In genomic region chr12:14952295-14952995, GRCh38 we compare ENCODE assay signal across 8 cellular contexts. TPM values are rescaled to one million over a fixed set of nuclear protein-coding genes. Genes with fewer than 3 reads are reported as not detected.
DNase-seq lines count a peak whose midpoint lies in the region; ATAC-seq and TF ChIP-seq lines count a peak whose summit lies in the region.

No MANE protein-coding gene starts in this region.

- BruUV-seq in A673 (replicated peaks; lab: Mats Ljungman, UMichigan) = no TSS peak

- H3K9me3 ChIP-seq in A673 (ENCODE audit: low read depth, low read length, poor library complexity, severe bottlenecking) (no peaks in the 10 kb centered on the region), liver (ENCODE audit: control insufficient read depth in 4 of 4, low read length in 3 of 4) (no peaks in the 10 kb centered on the region), upper lobe of right lung (no peaks in the 10 kb centered on the region)

- no peak overlapping the region for H3K27ac ChIP-seq in A673 (ENCODE audit: low read depth, low read length, poor library complexity, severe bottlenecking)
- H3K27ac ChIP-seq in liver (ENCODE audit: low read depth in 1 of 2, low read length in 2 of 2) = peak overlapping the region; percentile 71 to 78
- H3K27ac ChIP-seq in upper lobe of right lung = peak overlapping the region; percentile 56

- DNase-seq in A673 (ENCODE audit: low spot score) (peak; percentile 38), GM13976 (ENCODE audit: low spot score) (peak; percentile 21), NCI-H748 (lab: John Stamatoyannopoulos, UW; ENCODE audit: unreplicated experiment) (peak; percentile 62), brain pericyte (ENCODE audit: low read depth, low spot score) (peak; percentile 73), upper lobe of right lung (no peak), NCI-H2171 treated with DMSO at 0.1 percent for 48 hours (lab: John Stamatoyannopoulos, UW) (no peak)

- H3K27me3 ChIP-seq in A673 (replicated peaks; ENCODE audit: insufficient read depth, low read depth, low read length, poor library complexity) (no peaks in the 10 kb centered on the region), liver (ENCODE audit: control insufficient read depth in 4 of 4, insufficient read depth in 4 of 4, low read length in 3 of 4) (no peaks in the 10 kb centered on the region), upper lobe of right lung (no peaks in the 10 kb centered on the region)

- H3K4me1 ChIP-seq in A673 (ENCODE audit: insufficient read depth, low read length, poor library complexity, severe bottlenecking) = peaks cover 41% of the 10 kb centered on the region
- H3K4me1 ChIP-seq in liver (ENCODE audit: control insufficient read depth in 4 of 4, insufficient read depth in 4 of 4, low read length in 3 of 4) = peaks cover 0 to 8% (median 3%) of the 10 kb centered on the region in 4 donors
- H3K4me1 ChIP-seq in upper lobe of right lung = peaks cover 83% of the 10 kb centered on the region

- peaks cover 7% of the 10 kb centered on the region for H3K36me3 ChIP-seq in A673 (ENCODE audit: insufficient read depth, low read length, poor library complexity, severe bottlenecking)
- H3K36me3 ChIP-seq in liver (ENCODE audit: control insufficient read depth in 4 of 4, insufficient read depth in 3 of 4, low read depth in 1 of 4, low read length in 3 of 4) = peaks cover 0 to 3% (median 1%) of the 10 kb centered on the region in 4 donors
- peaks cover 25% of the 10 kb centered on the region for H3K36me3 ChIP-seq in upper lobe of right lung

- 66% methylated on average over 8 of the region's 8 CpGs for WGBS in liver

- TF ChIP-seq RAD21 in liver (IDR thresholded peaks at IDR 0.05) = no peak

- TF ChIP-seq CTCF in A673 (conservative IDR thresholded peaks at IDR 0.05; ENCODE audit: low read depth, low read length) = no peak
- TF ChIP-seq CTCF in GM13976 (IDR thresholded peaks at IDR 0.05; ENCODE audit: borderline replicate concordance, control extremely low read depth, extremely low read depth, insufficient read depth, missing control alignments) = no peak
- TF ChIP-seq CTCF in liver (IDR thresholded peaks at IDR 0.05; ENCODE audit: low read depth, low read length, missing input control) = no peak
- no peak for TF ChIP-seq CTCF in upper lobe of right lung (IDR thresholded peaks at IDR 0.05)

- POLR2A ChIA-PET in A673 (lab: Charles Lee; ENCODE audit: low non-redundant PET) = no interaction called here

- H3K9ac ChIP-seq in liver (ENCODE audit: low read depth in 1 of 2, low read length in 2 of 2) = no peak overlapping the region

- peak; percentile 46 for ATAC-seq in HG02852 (IDR thresholded peaks at IDR 0.05; ENCODE audit: unreplicated experiment)
- ATAC-seq in upper lobe of right lung = peak; percentile 90

- no peak overlapping the region for H3K4me3 ChIP-seq in A673 (ENCODE audit: low read depth, low read length, poor library complexity, severe bottlenecking)
- H3K4me3 ChIP-seq in liver (ENCODE audit: low read depth in 1 of 3, low read length in 3 of 3) = no peak overlapping the region
- no peak overlapping the region for H3K4me3 ChIP-seq in upper lobe of right lung

- intact Hi-C loops in A673 (cut with micrococcal nuclease; ENCODE audit: unreplicated experiment) (no loop called here), upper lobe of right lung (cut with DNase I) (no loop called here)

- CTCF ChIA-PET in A673 (lab: Charles Lee) = no interaction called here

- in situ Hi-C loops in GM13976 (cut with MboI; ENCODE audit: low sequenced_read_pairs, unreplicated experiment) = loop anchor here (25.0 kb wide), 1 partner anchor 565 kb away; no protein-coding TSS in a partner anchor

TF ChIP-seq in liver, 16 proteins besides CTCF, POLR2A, EP300 and RAD21:
- TF ChIP-seq HNF4A (conservative IDR thresholded peaks at IDR 0.05) (no peak), SP1 (IDR thresholded peaks at IDR 0.05) (peak; percentile 27)

RNA-seq across cellular contexts. Expression of gene ARHGDIB, which starts 9.0 kb away (rescaled TPM):
- 88.1 and 122 TPM in 2 replicates for total RNA-seq in A673 (2021)
- total RNA-seq in liver = 10 to 100 TPM; 37.6 to 66.9 TPM
- 10 to 100 TPM; 36.3 to 57.4 TPM for polyA plus RNA-seq in liver
- 228 TPM for total RNA-seq in upper lobe of right lung

RNA-seq across cellular contexts. Expression of gene ERP27, which starts 14.1 kb away (rescaled TPM):
- not detected in 2 replicates for total RNA-seq in A673 (2021)
- 1 to 10 TPM in 1 of 2 donors, under 1 TPM in 1; 0.59 to 5.8 TPM for total RNA-seq in liver
- under 1 TPM; 0.14 to 0.43 TPM for polyA plus RNA-seq in liver
- 9.7 TPM for total RNA-seq in upper lobe of right lung

RNA-seq across cellular contexts. Expression of gene PDE6H, which starts 20.4 kb away (rescaled TPM):
- total RNA-seq in A673 (2021) = not detected in 2 replicates
- not detected for total RNA-seq in liver
- not detected for polyA plus RNA-seq in liver
- not detected for total RNA-seq in upper lobe of right lung

Comparison
In these comparisons a context has a peak if more than half of its experiments do, and no peak if none do; other contexts are left out.
1. DNase-seq: peak in A673 (single experiment), GM13976 (single experiment), NCI-H748 (single experiment) and brain pericyte (single experiment); none in upper lobe of right lung (single experiment) and NCI-H2171 treated with DMSO at 0.1 percent for 48 hours (single experiment).